ENCODE assay signal across 9 cellular contexts in the genomic region with DNA sequence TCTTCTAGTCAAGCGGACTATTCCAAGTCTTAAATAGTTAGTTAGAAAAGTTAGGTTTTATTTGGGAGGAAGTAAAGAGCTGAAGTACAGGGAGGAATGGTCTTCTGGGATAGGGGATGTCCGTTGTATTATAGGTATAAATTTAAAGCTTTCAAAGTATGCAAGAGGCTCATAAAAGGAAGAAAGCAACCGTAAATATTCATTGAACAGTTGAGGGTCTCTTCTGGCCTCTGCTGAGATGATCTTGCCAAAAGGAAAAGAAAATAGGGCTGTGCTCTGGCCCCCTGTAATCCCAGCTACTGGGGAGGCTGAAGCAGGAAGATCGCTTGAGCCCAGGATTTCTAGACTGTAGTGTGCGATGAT. TPM values are rescaled to one million over a fixed set of nuclear protein-coding genes. Genes with fewer than 3 reads are reported as not detected.
A peak's percentile ranks its signal among the peaks of the same experiment; 100 is the strongest.
DNase-seq lines count a peak whose midpoint lies in the region; ATAC-seq and TF ChIP-seq lines count a peak whose summit lies in the region.
"Had no signal": no experiment of that assay in that cellular context is flagged by ENCODE, and none has a peak within 500 bp of the region (broad histone marks: within the 10 kb centered on the region; RNA-seq: fewer than 3 reads in every experiment).

No MANE protein-coding gene starts in this region.

- DNase-seq in HT1080 (ENCODE audit: low read depth) (peak; percentile 8), brain microvascular endothelial cell (no peak), AML-193 (lab: John Stamatoyannopoulos, UW) (no peak), amniotic stem cell (lab: John Stamatoyannopoulos, UW) (no peak), MV-4-11 (lab: John Stamatoyannopoulos, UW) (no peak)

- no peaks in the 10 kb centered on the region for H3K9me3 ChIP-seq in mononuclear cell (ENCODE audit: low read depth, low read length)

- no peak for ATAC-seq in HG03439 (IDR thresholded peaks at IDR 0.05; ENCODE audit: unreplicated experiment)

- no peaks in the 10 kb centered on the region for H3K36me3 ChIP-seq in brain microvascular endothelial cell (replicated peaks)

- H3K27ac ChIP-seq in 22Rv1 (peak overlapping the region; percentile 90), brain microvascular endothelial cell (peak overlapping the region; percentile 35)

- H3K27me3 ChIP-seq in brain microvascular endothelial cell (replicated peaks) (no peaks in the 10 kb centered on the region), mononuclear cell (ENCODE audit: insufficient read depth, low read length) (no peaks in the 10 kb centered on the region)

- in situ Hi-C loops in brain microvascular endothelial cell (cut with HindIII; ENCODE audit: low pct_ligation_motif_present, low sequenced_read_pairs), result no loop called here

- peaks cover 18% of the 10 kb centered on the region for H3K4me1 ChIP-seq in mononuclear cell (ENCODE audit: insufficient read depth, low read length)

- H3K4me3 ChIP-seq in brain microvascular endothelial cell (ENCODE audit: low read depth, low read length) (peak overlapping the region; percentile 82), mononuclear cell (ENCODE audit: low read length) (peak overlapping the region; percentile 76)

- TF ChIP-seq CTCF in 22Rv1 (IDR thresholded peaks at IDR 0.05), result no peak
- TF ChIP-seq CTCF in brain microvascular endothelial cell (IDR thresholded peaks at IDR 0.05; ENCODE audit: low read depth, low read length, missing control alignments), result no peak

RNA-seq across cellular contexts. Expression of a gene that starts 0.4 kb away (rescaled TPM):
- 17.5 and 21.3 TPM in 2 replicates for total RNA-seq in HT1080 (2014; rRNA removed; shearing (Covaris generic))
- 17.5 and 18.5 TPM in 2 replicates for polyA plus RNA-seq in HT1080 (2015; cell fraction: cytosol; rRNA removed)
- 29.8 and 37.9 TPM in 2 replicates for polyA plus RNA-seq in HT1080 (2015; cell fraction: nucleus; rRNA removed)
- 1.3 TPM for total RNA-seq in mononuclear cell

RNA-seq across cellular contexts. Expression of a gene that starts 4.9 kb away (rescaled TPM):
- total RNA-seq in HT1080 (2014; rRNA removed; shearing (Covaris generic)), result not detected in 2 replicates
- polyA plus RNA-seq in HT1080 (2015; cell fraction: cytosol; rRNA removed), result not detected in 2 replicates
- 0.15 TPM in 1 of 2 replicates, not detected in the other for polyA plus RNA-seq in HT1080 (2015; cell fraction: nucleus; rRNA removed)
- not detected for total RNA-seq in mononuclear cell
- total RNA-seq: activated CD8-positive, alpha-beta memory T cell treated with anti-CD3 and anti-CD28 coated beads for 36 hours had no signal

RNA-seq across cellular contexts. Expression of a gene that starts 18.8 kb away (rescaled TPM):
- total RNA-seq in HT1080 (2014; rRNA removed; shearing (Covaris generic)), result 2.3 and 2.9 TPM in 2 replicates
- polyA plus RNA-seq in HT1080 (2015; cell fraction: cytosol; rRNA removed), result 2.4 and 2.7 TPM in 2 replicates
- 2.9 and 4.0 TPM in 2 replicates for polyA plus RNA-seq in HT1080 (2015; cell fraction: nucleus; rRNA removed)
- total RNA-seq in mononuclear cell, result 2.9 TPM

RNA-seq across cellular contexts. Expression of a gene that starts 38.4 kb away (rescaled TPM):
- total RNA-seq in HT1080 (2014; rRNA removed; shearing (Covaris generic)), result not detected in 2 replicates
- polyA plus RNA-seq in HT1080 (2015; cell fraction: cytosol; rRNA removed), result not detected in 2 replicates
- not detected in 2 replicates for polyA plus RNA-seq in HT1080 (2015; cell fraction: nucleus; rRNA removed)
- 1.2 TPM for total RNA-seq in mononuclear cell
